ENCODE assay signal across 26 cellular contexts in genomic region chr9:97768731-97769130, GRCh38.
A peak's percentile ranks its signal among the peaks of the same experiment; 100 is the strongest.
DNase-seq lines count a peak whose midpoint lies in the region; ATAC-seq and TF ChIP-seq lines count a peak whose summit lies in the region.
"Had no signal": no experiment of that assay in that cellular context is flagged by ENCODE, and none has a peak within 500 bp of the region (broad histone marks: within the 10 kb centered on the region; RNA-seq: fewer than 3 reads in every experiment).

No MANE protein-coding gene starts in this region.

- H3K36me3 ChIP-seq in GM23338 (ENCODE audit: insufficient read depth): no peaks in the 10 kb centered on the region
- no peaks in the 10 kb centered on the region for H3K36me3 ChIP-seq in adipocyte (ENCODE audit: control insufficient read depth, insufficient read depth, low read length, severe bottlenecking)
- H3K36me3 ChIP-seq in right atrium auricular region: no peaks in the 10 kb centered on the region
- H3K36me3 ChIP-seq: tibial nerve had no signal

- no peaks in the 10 kb centered on the region for H3K36me3 Mint-ChIP-seq in GM23338 (ENCODE audit: low read depth)
- H3K36me3 Mint-ChIP-seq in immature natural killer cell: no peaks in the 10 kb centered on the region
- H3K36me3 Mint-ChIP-seq: activated naive CD8-positive, alpha-beta T cell treated with anti-CD3 and anti-CD28 coated beads for 36 hours; CD8-positive, alpha-beta memory T cell had no signal

- H3K27ac ChIP-seq in GM23338 (ENCODE audit: low read depth) (no peak overlapping the region), right atrium auricular region (no peak overlapping the region)
- H3K27ac ChIP-seq: PC-9, SK-N-MC, tibial nerve had no signal

- no peak overlapping the region for H3K27ac Mint-ChIP-seq in GM23338
- no peak overlapping the region for H3K27ac Mint-ChIP-seq in immature natural killer cell
- H3K27ac Mint-ChIP-seq: activated naive CD8-positive, alpha-beta T cell treated with anti-CD3 and anti-CD28 coated beads for 36 hours; CD8-positive, alpha-beta memory T cell had no signal

- H3K4me3 ChIP-seq in GM23338 (no peak overlapping the region), adipocyte (ENCODE audit: low read length) (peak overlapping the region; percentile 62), fibroblast of the aortic adventitia (ENCODE audit: low read depth, low read length) (no peak overlapping the region), right atrium auricular region (no peak overlapping the region)
- H3K4me3 ChIP-seq: PC-9, SK-N-MC, tibial nerve had no signal

- 0 out of 2 replicates have a peak, but pooled peaks cover 2% of the 10 kb centered on the region for H3K9me2 ChIP-seq in GM23338 (ENCODE audit: insufficient read depth)

- H3K79me2 ChIP-seq in GM23338 (replicated peaks; ENCODE audit: insufficient read depth): no peaks in the 10 kb centered on the region

- H3K9me3 ChIP-seq in adipocyte (ENCODE audit: control insufficient read depth, low read length) (no peaks in the 10 kb centered on the region), right atrium auricular region (no peaks in the 10 kb centered on the region)
- H3K9me3 ChIP-seq: tibial nerve had no signal

- no peak overlapping the region for H3K9ac ChIP-seq in adipocyte (ENCODE audit: low read length)

- peaks cover 10% of the 10 kb centered on the region for H3K27me3 Mint-ChIP-seq in GM23338 (ENCODE audit: insufficient read depth, low read depth, poor library complexity)
- H3K27me3 Mint-ChIP-seq in immature natural killer cell (ENCODE audit: low read depth in 3 of 3): peaks cover 0 to 13% (median 7%) of the 10 kb centered on the region in 3 donors

- no peak overlapping the region for H3K4me3 Mint-ChIP-seq in GM23338
- H3K4me3 Mint-ChIP-seq in immature natural killer cell: no peak overlapping the region
- H3K4me3 Mint-ChIP-seq: activated naive CD8-positive, alpha-beta T cell treated with anti-CD3 and anti-CD28 coated beads for 36 hours; CD8-positive, alpha-beta memory T cell had no signal

- H3K27me3 ChIP-seq in GM23338 (ENCODE audit: insufficient read depth) (no peaks in the 10 kb centered on the region), adipocyte (replicated peaks; ENCODE audit: control insufficient read depth, insufficient read depth, low read length) (peaks cover 22% of the 10 kb centered on the region), right atrium auricular region (no peaks in the 10 kb centered on the region)
- H3K27me3 ChIP-seq: tibial nerve had no signal

- H2AFZ ChIP-seq in GM23338: peak overlapping the region; percentile 32; the same call in 1 of the 2 replicates
- H2AFZ ChIP-seq: PC-9 had no signal

- no peak overlapping the region for H3K4me2 ChIP-seq in GM23338
- H3K4me2 ChIP-seq: PC-9 had no signal

- H4K20me1 ChIP-seq in GM23338 (replicated peaks; ENCODE audit: insufficient read depth): no peaks in the 10 kb centered on the region

- H3K4me1 Mint-ChIP-seq in GM23338: peaks cover 21% of the 10 kb centered on the region
- H3K4me1 Mint-ChIP-seq in immature natural killer cell: no peaks in the 10 kb centered on the region
- H3K4me1 Mint-ChIP-seq: activated naive CD8-positive, alpha-beta T cell treated with anti-CD3 and anti-CD28 coated beads for 36 hours; CD8-positive, alpha-beta memory T cell had no signal

- H3K4me1 ChIP-seq in GM23338 (ENCODE audit: insufficient read depth): no peaks in the 10 kb centered on the region
- peaks cover 26% of the 10 kb centered on the region for H3K4me1 ChIP-seq in adipocyte (ENCODE audit: control insufficient read depth, insufficient read depth, low read length)
- no peaks in the 10 kb centered on the region for H3K4me1 ChIP-seq in right atrium auricular region

- DNase-seq in AG08395 (ENCODE audit: low spot score) (peak; percentile 75), GM23338 (ENCODE audit: low spot score) (no peak), adipocyte (ENCODE audit: low read depth) (peak; percentile 79), fibroblast of the aortic adventitia (ENCODE audit: low read depth) (peak; percentile 59), right atrium auricular region (ENCODE audit: low spot score) (no peak), ureter (ENCODE audit: low spot score) (no peak), HK-2 (ENCODE audit: unreplicated experiment) (no peak), immature natural killer cell (no peak)
- DNase-seq: activated CD4-positive, alpha-beta T cell treated with anti-CD3 and anti-CD28 coated beads for 1 hour; activated naive CD8-positive, alpha-beta T cell treated with anti-CD3 and anti-CD28 coated beads for 36 hours; CD8-positive, alpha-beta memory T cell; central memory CD4-positive, alpha-beta T cell; DND-41; effector CD8-positive, alpha-beta T cell; foreskin melanocyte; left colon; midbrain; NCI-H1417 treated with DMSO at 0.1 percent for 48 hours; NCI-H2171 treated with DMSO at 0.1 percent for 48 hours; NCI-H82; PC-9; retina; stimulated activated naive CD4-positive, alpha-beta T cell; T1000 had no signal

- TF ChIP-seq CTCF in GM23338 (conservative IDR thresholded peaks at IDR 0.05; ENCODE audit: low read depth in 2 of 2): no peak
- no peak for TF ChIP-seq CTCF in fibroblast of the aortic adventitia (IDR thresholded peaks at IDR 0.05; ENCODE audit: insufficient read depth, low read length)
- no peak for TF ChIP-seq CTCF in right atrium auricular region (IDR thresholded peaks at IDR 0.05)

- H3F3A ChIP-seq in GM23338 (replicated peaks; ENCODE audit: low read depth): no peaks in the 10 kb centered on the region

- H3K9me3 Mint-ChIP-seq in GM23338 (no peaks in the 10 kb centered on the region), immature natural killer cell (no peaks in the 10 kb centered on the region)
- H3K9me3 Mint-ChIP-seq: activated naive CD8-positive, alpha-beta T cell treated with anti-CD3 and anti-CD28 coated beads for 36 hours; CD8-positive, alpha-beta memory T cell had no signal

- ATAC-seq in GM23338: no peak
- ATAC-seq: left colon had no signal

TF ChIP-seq in GM23338, 12 proteins besides CTCF, POLR2A, EP300 and RAD21 (continues in another document):
- no peak for TF ChIP-seq REST (IDR thresholded peaks at IDR 0.05; ENCODE audit: unreplicated experiment)
- TF ChIP-seq CREB1 (CRISPR knock-in tag; IDR thresholded peaks at IDR 0.05; ENCODE audit: low read depth): no peak
- TF ChIP-seq ZNF331 (CRISPR knock-in tag; IDR thresholded peaks at IDR 0.05; ENCODE audit: low read depth): no peak
- no peak for TF ChIP-seq STAT1 (IDR thresholded peaks at IDR 0.05; ENCODE audit: unreplicated experiment)
- no peak for TF ChIP-seq EZH2 (IDR thresholded peaks at IDR 0.05; ENCODE audit: low read depth, unreplicated experiment)
- no peak for TF ChIP-seq JUNB (IDR thresholded peaks at IDR 0.05; ENCODE audit: unreplicated experiment)
- no peak for TF ChIP-seq ZNF114 (CRISPR knock-in tag; IDR thresholded peaks at IDR 0.05)
- no peak for TF ChIP-seq POLR2AphosphoS5 (IDR thresholded peaks at IDR 0.05; ENCODE audit: low read depth)

Comparison
In these comparisons a context has a peak if more than half of its experiments do, and no peak if none do; other contexts are left out.
1. DNase-seq: peak in AG08395 (single experiment), adipocyte (single experiment) and fibroblast of the aortic adventitia (single experiment); none in GM23338 (single experiment), right atrium auricular region (single experiment), ureter (single experiment), HK-2 (single experiment) and immature natural killer cell (0 of 3).